In genomic region chr16:85300451-85300968, GRCh38 we compare ENCODE assay signal across 1 cellular context.
TF ChIP-seq lines count a peak whose summit lies in the region.

No MANE protein-coding gene starts in this region.

TF ChIP-seq in WTC11, 78 proteins besides CTCF, POLR2A, EP300 and RAD21 (continued from another document):
- TF ChIP-seq, protein P1, sequence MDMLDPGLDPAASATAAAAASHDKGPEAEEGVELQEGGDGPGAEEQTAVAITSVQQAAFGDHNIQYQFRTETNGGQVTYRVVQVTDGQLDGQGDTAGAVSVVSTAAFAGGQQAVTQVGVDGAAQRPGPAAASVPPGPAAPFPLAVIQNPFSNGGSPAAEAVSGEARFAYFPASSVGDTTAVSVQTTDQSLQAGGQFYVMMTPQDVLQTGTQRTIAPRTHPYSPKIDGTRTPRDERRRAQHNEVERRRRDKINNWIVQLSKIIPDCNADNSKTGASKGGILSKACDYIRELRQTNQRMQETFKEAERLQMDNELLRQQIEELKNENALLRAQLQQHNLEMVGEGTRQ (CRISPR knock-in tag; IDR thresholded peaks at IDR 0.05): no peak
- TF ChIP-seq MXD4 (CRISPR knock-in tag; IDR thresholded peaks at IDR 0.05; ENCODE audit: borderline replicate concordance) (no peak), GTF2I (CRISPR knock-in tag; conservative IDR thresholded peaks at IDR 0.05) (no peak), SOX15 (CRISPR knock-in tag; IDR thresholded peaks at IDR 0.05) (no peak)
